In the genomic region with DNA sequence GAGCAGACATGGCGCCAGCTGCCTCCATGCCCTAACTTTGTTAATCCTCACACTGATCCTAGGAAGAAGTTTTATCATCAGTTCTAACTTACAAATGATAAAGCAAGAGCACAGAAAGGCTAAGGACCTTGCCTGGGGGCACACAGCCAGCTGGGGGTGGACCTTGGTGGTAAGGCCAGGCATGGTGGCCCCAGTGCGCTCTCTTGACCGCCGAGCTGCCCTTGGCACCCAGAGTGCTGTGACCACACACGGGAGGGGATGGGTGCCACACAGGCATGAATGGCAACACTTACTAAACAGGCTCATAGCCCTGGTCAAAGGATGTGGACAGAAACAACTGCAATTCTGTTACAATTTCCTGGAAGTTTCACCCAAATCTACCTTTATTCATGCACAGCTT, we compare ENCODE assay signal across 18 cellular contexts.
"Had no signal": no experiment of that assay in that cellular context is flagged by ENCODE, and none has a peak within 500 bp of the region (broad histone marks: within the 10 kb centered on the region; RNA-seq: fewer than 3 reads in every experiment).

No MANE protein-coding gene starts in this region.

- DNase-seq: activated CD4-positive, alpha-beta memory T cell treated with anti-CD3 and anti-CD28 coated beads for 36 hours; activated CD4-positive, alpha-beta T cell treated with anti-CD3 and anti-CD28 coated beads for 36 hours; activated naive CD4-positive, alpha-beta T cell treated with anti-CD3 and anti-CD28 coated beads for 36 hours; activated T-cell treated with anti-CD3 and anti-CD28 coated beads for 4 hours; effector CD8-positive, alpha-beta T cell; left cardiac atrium; lower lobe of right lung; stomach; T-cell had no signal

- H3K27me3 ChIP-seq: stomach had no signal

- H3K9me3 ChIP-seq: lower lobe of right lung, stomach, thoracic aorta had no signal

- H3K4me3 Mint-ChIP-seq: activated CD4-positive, alpha-beta memory T cell treated with anti-CD3 and anti-CD28 coated beads for 36 hours; activated CD4-positive, alpha-beta T cell treated with anti-CD3 and anti-CD28 coated beads for 36 hours; activated naive CD4-positive, alpha-beta T cell treated with anti-CD3 and anti-CD28 coated beads for 36 hours; activated T-helper 17 cell treated with anti-CD3 and anti-CD28 coated beads, Interleukin-2, amount 50 U/mL, for 72 hours; natural killer cell treated with Interleukin-12 subunit alpha and Interleukin-12 subunit beta and Interleukin-15 and Interleukin-18, amount 100 ng/mL, for 72 hours; T-cell; WTC11 had no signal

- H3K27me3 Mint-ChIP-seq: activated CD4-positive, alpha-beta memory T cell treated with anti-CD3 and anti-CD28 coated beads for 36 hours; activated CD4-positive, alpha-beta T cell treated with anti-CD3 and anti-CD28 coated beads for 36 hours; activated T-helper 17 cell treated with anti-CD3 and anti-CD28 coated beads, Interleukin-2, amount 50 U/mL, for 72 hours; brain; natural killer cell treated with Interleukin-12 subunit alpha and Interleukin-12 subunit beta and Interleukin-15 and Interleukin-18, amount 100 ng/mL, for 72 hours; progenitor cell of endocrine pancreas; T-cell had no signal

- H3K27ac Mint-ChIP-seq: activated CD4-positive, alpha-beta memory T cell treated with anti-CD3 and anti-CD28 coated beads for 36 hours; activated CD4-positive, alpha-beta T cell treated with anti-CD3 and anti-CD28 coated beads for 36 hours; activated naive CD4-positive, alpha-beta T cell treated with anti-CD3 and anti-CD28 coated beads for 36 hours; activated T-helper 17 cell treated with anti-CD3 and anti-CD28 coated beads, Interleukin-2, amount 50 U/mL, for 72 hours; natural killer cell treated with Interleukin-12 subunit alpha and Interleukin-12 subunit beta and Interleukin-15 and Interleukin-18, amount 100 ng/mL, for 72 hours; progenitor cell of endocrine pancreas; T-cell; WTC11 had no signal

- H3K4me1 Mint-ChIP-seq: T-cell had no signal

- H3K4me3 ChIP-seq: lower lobe of right lung, skin epidermis, stomach, thoracic aorta had no signal

- ATAC-seq: activated CD4-positive, alpha-beta T cell treated with anti-CD3 and anti-CD28 coated beads for 36 hours; activated T-helper 17 cell treated with anti-CD3 and anti-CD28 coated beads, Interleukin-2, amount 50 U/mL, for 72 hours; esophagus mucosa; left cardiac atrium; lower lobe of right lung; natural killer cell treated with Interleukin-12 subunit alpha and Interleukin-12 subunit beta and Interleukin-15 and Interleukin-18, amount 100 ng/mL, for 72 hours; SK-N-SH treated with all-trans-retinoic acid at 6 μM for 48 hours; T-cell; WTC11 had no signal

- H3K9me3 Mint-ChIP-seq: activated CD4-positive, alpha-beta memory T cell treated with anti-CD3 and anti-CD28 coated beads for 36 hours; activated naive CD4-positive, alpha-beta T cell treated with anti-CD3 and anti-CD28 coated beads for 36 hours; activated T-helper 17 cell treated with anti-CD3 and anti-CD28 coated beads, Interleukin-2, amount 50 U/mL, for 72 hours; brain; natural killer cell treated with Interleukin-12 subunit alpha and Interleukin-12 subunit beta and Interleukin-15 and Interleukin-18, amount 100 ng/mL, for 72 hours; T-cell; WTC11 had no signal

- H3K36me3 Mint-ChIP-seq: WTC11 had no signal

- H3K27ac ChIP-seq: lower lobe of right lung had no signal
